8 cellular contexts compared by ENCODE assay signal in the genomic region with DNA sequence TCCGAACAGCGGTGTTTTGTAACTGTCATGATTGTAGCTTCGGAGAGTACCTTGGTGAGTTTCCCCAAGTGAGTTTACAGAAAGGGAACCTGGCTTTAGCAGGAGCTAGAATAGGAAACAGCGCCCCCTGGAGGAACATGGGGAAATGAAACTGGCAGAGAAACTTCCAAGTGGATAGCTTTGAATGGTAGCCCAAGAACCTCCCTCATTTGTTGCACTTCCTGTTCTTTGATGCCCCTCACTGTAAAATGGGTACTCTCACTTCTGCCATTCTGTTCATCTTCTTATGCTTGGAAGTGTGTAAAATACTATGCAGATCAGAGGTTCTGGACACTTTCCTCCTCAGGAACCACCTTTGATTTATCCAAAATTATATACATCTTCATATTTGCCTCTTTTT. TPM values are rescaled to one million over a fixed set of nuclear protein-coding genes. Genes with fewer than 3 reads are reported as not detected.
DNase-seq lines count a peak whose midpoint lies in the region; ATAC-seq and TF ChIP-seq lines count a peak whose summit lies in the region.
"Had no signal": no experiment of that assay in that cellular context is flagged by ENCODE, and none has a peak within 500 bp of the region (broad histone marks: within the 10 kb centered on the region; RNA-seq: fewer than 3 reads in every experiment).

No MANE protein-coding gene starts in this region.

- H3K27ac ChIP-seq in colonic mucosa (no peak overlapping the region), lower lobe of right lung (no peak overlapping the region)

- H3K9me3 ChIP-seq in colonic mucosa (no peaks in the 10 kb centered on the region), lower lobe of right lung (no peaks in the 10 kb centered on the region)

- intact Hi-C loops in activated CD4-positive, alpha-beta T cell treated with anti-CD3 and anti-CD28 coated beads for 36 hours (cut with DNase I, micrococcal nuclease): loop anchor here (1.0 to 5.0 kb wide), 3 partner anchors 118 to 824 kb away; no protein-coding TSS in a partner anchor
- intact Hi-C loops in colonic mucosa (cut with DNase I): loop anchor here (5.0 kb wide), 1 partner anchor 119 kb away; no protein-coding TSS in a partner anchor
- intact Hi-C loops in lower lobe of right lung (cut with DNase I): loop anchor here (5.0 kb wide), 1 partner anchor 119 kb away; no protein-coding TSS in a partner anchor

- H3K9me3 Mint-ChIP-seq in activated CD4-positive, alpha-beta T cell treated with anti-CD3 and anti-CD28 coated beads for 36 hours (ENCODE audit: low read depth): no peaks in the 10 kb centered on the region
- H3K9me3 Mint-ChIP-seq: stimulated activated naive CD8-positive, alpha-beta T cell treated with anti-CD3 and anti-CD28 coated beads, Interleukin-15, Interleukin-2, amounts not matched to agents 100 ng/mL and 50 ng/mL, for 24 hours had no signal

- H3K27ac Mint-ChIP-seq in activated CD4-positive, alpha-beta T cell treated with anti-CD3 and anti-CD28 coated beads for 36 hours: no peak overlapping the region
- H3K27ac Mint-ChIP-seq: stimulated activated naive CD8-positive, alpha-beta T cell treated with anti-CD3 and anti-CD28 coated beads, Interleukin-15, Interleukin-2, amounts not matched to agents 100 ng/mL and 50 ng/mL, for 24 hours had no signal

- POLR2A ChIA-PET in activated CD4-positive, alpha-beta T cell treated with anti-CD3 and anti-CD28 coated beads for 36 hours (lab: Charles Lee): interaction anchor here (0.6 kb wide), 1 partner anchor 820 kb away, joined by 3 read pairs; no protein-coding TSS in a partner anchor

- peak; percentile 22 for DNase-seq in NCI-H446 treated with DMSO at 0.1 percent for 48 hours (lab: John Stamatoyannopoulos, UW)
- DNase-seq in activated CD4-positive, alpha-beta T cell treated with anti-CD3 and anti-CD28 coated beads for 36 hours: peak; percentile 87
- peak; percentile 75 for DNase-seq in colonic mucosa
- peak; percentile 73 for DNase-seq in lower lobe of right lung
- DNase-seq in stimulated activated CD8-positive, alpha-beta memory T cell treated with anti-CD3 and anti-CD28 coated beads, Interleukin-12 subunit alpha, Interleukin-12 subunit beta, amount 100 ng/mL, for 24 hours (ENCODE audit: extremely low read depth): peak; percentile 33

- H3K36me3 ChIP-seq in colonic mucosa: no peaks in the 10 kb centered on the region
- no peaks in the 10 kb centered on the region for H3K36me3 ChIP-seq in lower lobe of right lung

- TF ChIP-seq CTCF in GM12872 (IDR thresholded peaks at IDR 0.05; ENCODE audit: insufficient read depth, low read depth, low read length) (peak; percentile 93), colonic mucosa (IDR thresholded peaks at IDR 0.05) (peak; percentile 78), lower lobe of right lung (IDR thresholded peaks at IDR 0.05) (peak; percentile 89)

- CTCF ChIA-PET in activated CD4-positive, alpha-beta T cell treated with anti-CD3 and anti-CD28 coated beads for 36 hours (lab: Charles Lee): interaction anchor here (0.6 to 3.2 kb wide), 43 partner anchors 9 to 824 kb away, joined by 3 to 110 read pairs (median 4); no protein-coding TSS in a partner anchor

- H3K4me1 Mint-ChIP-seq in activated CD4-positive, alpha-beta T cell treated with anti-CD3 and anti-CD28 coated beads for 36 hours: peaks cover 2% of the 10 kb centered on the region

- no peaks in the 10 kb centered on the region for H3K36me3 Mint-ChIP-seq in activated CD4-positive, alpha-beta T cell treated with anti-CD3 and anti-CD28 coated beads for 36 hours (ENCODE audit: low read depth)

- no peak overlapping the region for H3K4me3 Mint-ChIP-seq in activated CD4-positive, alpha-beta T cell treated with anti-CD3 and anti-CD28 coated beads for 36 hours
- H3K4me3 Mint-ChIP-seq: stimulated activated naive CD8-positive, alpha-beta T cell treated with anti-CD3 and anti-CD28 coated beads, Interleukin-15, Interleukin-2, amounts not matched to agents 100 ng/mL and 50 ng/mL, for 24 hours had no signal

- no peaks in the 10 kb centered on the region for H3K4me1 ChIP-seq in colonic mucosa
- peaks cover 5% of the 10 kb centered on the region for H3K4me1 ChIP-seq in lower lobe of right lung

- no peaks in the 10 kb centered on the region for H3K27me3 Mint-ChIP-seq in activated CD4-positive, alpha-beta T cell treated with anti-CD3 and anti-CD28 coated beads for 36 hours
- H3K27me3 Mint-ChIP-seq: stimulated activated naive CD8-positive, alpha-beta T cell treated with anti-CD3 and anti-CD28 coated beads, Interleukin-15, Interleukin-2, amounts not matched to agents 100 ng/mL and 50 ng/mL, for 24 hours had no signal

- no peak overlapping the region for H3K9ac ChIP-seq in colonic mucosa (ENCODE audit: low read depth in 2 of 2, low read length in 2 of 2)

- H3K27me3 ChIP-seq in colonic mucosa (no peaks in the 10 kb centered on the region), lower lobe of right lung (ENCODE audit: low read depth) (no peaks in the 10 kb centered on the region)

- ATAC-seq in HG03097 (IDR thresholded peaks at IDR 0.05; ENCODE audit: low FRiP score, unreplicated experiment) (peak; percentile 50), lower lobe of right lung (peak; percentile 81 to 87)
- ATAC-seq in activated CD4-positive, alpha-beta T cell treated with anti-CD3 and anti-CD28 coated beads for 36 hours: peak; percentile 53

- no peak overlapping the region for H3K4me3 ChIP-seq in colonic mucosa
- no peak overlapping the region for H3K4me3 ChIP-seq in lower lobe of right lung

RNA-seq across cellular contexts. Expression of gene CHST10, which starts 36.2 kb away (rescaled TPM):
- total RNA-seq in activated CD4-positive, alpha-beta T cell treated with anti-CD3 and anti-CD28 coated beads for 36 hours: 1 to 10 TPM; 5.9 to 6.2 TPM
- total RNA-seq in colonic mucosa (1 to 10 TPM in 1 of 2 donors, under 1 TPM in 1; 0.44 to 1.6 TPM), lower lobe of right lung (7.6 TPM)

RNA-seq across cellular contexts. Expression of gene LONRF2, which starts 58.9 kb away (rescaled TPM):
- under 1 TPM; 0.02 to 0.04 TPM for total RNA-seq in activated CD4-positive, alpha-beta T cell treated with anti-CD3 and anti-CD28 coated beads for 36 hours
- total RNA-seq in colonic mucosa: 1 to 10 TPM in 1 of 2 donors, under 1 TPM in 1; 0.17 to 1.7 TPM
- total RNA-seq in lower lobe of right lung: 2.1 TPM

Comparison
In these comparisons a context has a peak if more than half of its experiments do, and no peak if none do; other contexts are left out.
1. DNase-seq: peak in every context shown above with its lines; median percentile 87 in activated CD4-positive, alpha-beta T cell treated with anti-CD3 and anti-CD28 coated beads for 36 hours; 75 in colonic mucosa; 73 in lower lobe of right lung; 33 in stimulated activated CD8-positive, alpha-beta memory T cell treated with anti-CD3 and anti-CD28 coated beads, Interleukin-12 subunit alpha, Interleukin-12 subunit beta, amount 100 ng/mL, for 24 hours; 22 in NCI-H446 treated with DMSO at 0.1 percent for 48 hours.